15 cellular contexts compared by ENCODE assay signal in genomic region chr2:126981476-126981875, GRCh38.
"Had no signal": no experiment of that assay in that cellular context is flagged by ENCODE, and none has a peak within 500 bp of the region (broad histone marks: within the 10 kb centered on the region; RNA-seq: fewer than 3 reads in every experiment).

No MANE protein-coding gene starts in this region.

- H3K36me3 ChIP-seq: right atrium auricular region, tibial artery had no signal

- H3K9me3 ChIP-seq: body of pancreas, right atrium auricular region, tibial artery had no signal

- H3K27ac ChIP-seq: body of pancreas, coronary artery, right atrium auricular region, skin epidermis, tibial artery had no signal

- H3K4me3 ChIP-seq: body of pancreas, coronary artery, right atrium auricular region, skin epidermis, tibial artery had no signal

- H3K27me3 ChIP-seq: body of pancreas, right atrium auricular region had no signal

- H3K4me1 ChIP-seq: body of pancreas, right atrium auricular region, tibial artery had no signal

- DNase-seq: activated CD4-positive, alpha-beta T cell treated with anti-CD3 and anti-CD28 coated beads for 4 hours; activated CD8-positive, alpha-beta memory T cell treated with anti-CD3 and anti-CD28 coated beads, Interleukin-2, amount 50 U/mL, for 48 hours; activated gamma-delta T cell; activated T-cell treated with anti-CD3 and anti-CD28 coated beads, Interleukin-2, amount 50 U/mL, for 72 hours; amniotic stem cell; body of pancreas; hypothalamus; kidney glomerular epithelial cell; stimulated activated CD4-positive, alpha-beta T cell treated with anti-CD3 and anti-CD28 coated beads, Interleukin-4, amount 100 ng/mL, for 24 hours; stimulated activated naive CD4-positive, alpha-beta T cell; T-helper 2 cell; tibial artery had no signal
